Comparison of ENCODE assay signal across 9 cellular contexts in genomic region chr7:149209518-149210269, GRCh38. TPM values are rescaled to one million over a fixed set of nuclear protein-coding genes. Genes with fewer than 3 reads are reported as not detected.
A peak's percentile ranks its signal among the peaks of the same experiment; 100 is the strongest.
DNase-seq lines count a peak whose midpoint lies in the region; ATAC-seq and TF ChIP-seq lines count a peak whose summit lies in the region.
"Had no signal": no experiment of that assay in that cellular context is flagged by ENCODE, and none has a peak within 500 bp of the region (broad histone marks: within the 10 kb centered on the region; RNA-seq: fewer than 3 reads in every experiment).

No MANE protein-coding gene starts in this region.

- no peaks in the 10 kb centered on the region for H3K27me3 Mint-ChIP-seq in naive B cell
- no peaks in the 10 kb centered on the region for H3K27me3 Mint-ChIP-seq in type B pancreatic cell

- H3K27ac Mint-ChIP-seq in naive B cell (peak overlapping the region in 2 of 6 donors; percentile 15 to 75), type B pancreatic cell (peak overlapping the region; percentile 75)

- H3K36me3 Mint-ChIP-seq in naive B cell = peaks cover 8 to 25% of the 10 kb centered on the region in 2 donors
- peaks cover 46% of the 10 kb centered on the region for H3K36me3 Mint-ChIP-seq in type B pancreatic cell

- DNase-seq in LHCN-M2 (ENCODE audit: low read depth) (peak; percentile 84), cerebellar cortex (ENCODE audit: low spot score) (peak; percentile 55), naive B cell (peak; percentile 11), type B pancreatic cell (ENCODE audit: extremely low spot score, unreplicated experiment) (no peak)
- peak; percentile 66 for DNase-seq in activated CD4-positive, CD25-positive, alpha-beta regulatory T cell treated with anti-CD3 and anti-CD28 coated beads, Interleukin-2, amount 50 U/mL, for 16 hours (ENCODE audit: low read depth, low spot score)

- no peak overlapping the region for H3K27ac ChIP-seq in 22Rv1
- H3K27ac ChIP-seq: psoas muscle had no signal

- H3K4me1 Mint-ChIP-seq in naive B cell (peaks cover 4 to 11% (median 7%) of the 10 kb centered on the region in 3 donors), type B pancreatic cell (ENCODE audit: unreplicated experiment) (peaks cover 6% of the 10 kb centered on the region)

- H3K4me3 Mint-ChIP-seq in naive B cell (no peak overlapping the region), type B pancreatic cell (no peak overlapping the region)

- ATAC-seq in naive B cell (ENCODE audit: low read depth in 2 of 2) (peak in 1 of 2 donors; percentile 46), GM21423 (IDR thresholded peaks at IDR 0.05; ENCODE audit: unreplicated experiment) (no peak)

- TF ChIP-seq CTCF in 22Rv1 (IDR thresholded peaks at IDR 0.05) = peak; percentile 87
- peak; percentile 71 for TF ChIP-seq CTCF in GM12874 (IDR thresholded peaks at IDR 0.05; ENCODE audit: insufficient read depth, low read depth, low read length)
- TF ChIP-seq CTCF in type B pancreatic cell (conservative IDR thresholded peaks at IDR 0.05) = peak; percentile 79

- H3K9me3 Mint-ChIP-seq in naive B cell (no peaks in the 10 kb centered on the region), type B pancreatic cell (no peaks in the 10 kb centered on the region)

RNA-seq across cellular contexts. Expression of gene ZNF282, which starts 14.3 kb away (rescaled TPM):
- total RNA-seq in LHCN-M2 (2014; rRNA removed) (23.0 and 28.6 TPM in 2 replicates), type B pancreatic cell (ENCODE audit: low replicate concordance) (34.3 and 35.4 TPM in 2 replicates)
- polyA plus RNA-seq in LHCN-M2 (2012) = 17.3 TPM
- polyA plus RNA-seq in naive B cell (ENCODE audit: low read depth in 6 of 6) = 1 to 10 TPM in 2 of 6 donors, under 1 TPM in 3, not detected in 1; 0.94 to 1.6 (median 0.98) TPM

RNA-seq across cellular contexts. Expression of gene ZNF212, which starts 29.8 kb away (rescaled TPM):
- 6.6 and 7.9 TPM in 2 replicates for total RNA-seq in LHCN-M2 (2014; rRNA removed)
- 6.0 TPM for polyA plus RNA-seq in LHCN-M2 (2012)
- 10 to 100 TPM in 1 of 6 donors, 1 to 10 TPM in 5; 1.8 to 10.3 (median 5.5) TPM for polyA plus RNA-seq in naive B cell (ENCODE audit: low read depth in 6 of 6)
- total RNA-seq in type B pancreatic cell (ENCODE audit: low replicate concordance) = 13.3 and 16.6 TPM in 2 replicates

RNA-seq across cellular contexts. Expression of gene ZNF783, which starts 52.3 kb away (rescaled TPM):
- total RNA-seq in LHCN-M2 (2014; rRNA removed) (16.6 and 17.6 TPM in 2 replicates), type B pancreatic cell (ENCODE audit: low replicate concordance) (12.5 and 19.7 TPM in 2 replicates)
- 3.9 TPM for polyA plus RNA-seq in LHCN-M2 (2012)
- 1 to 10 TPM; 1.3 to 9.2 (median 6.0) TPM for polyA plus RNA-seq in naive B cell (ENCODE audit: low read depth in 6 of 6)
